31 cellular contexts compared by ENCODE assay signal in genomic region chr18:74760026-74760425, GRCh38.
"Had no signal": no experiment of that assay in that cellular context is flagged by ENCODE, and none has a peak within 500 bp of the region (broad histone marks: within the 10 kb centered on the region; RNA-seq: fewer than 3 reads in every experiment).

No MANE protein-coding gene starts in this region.

- H3K9ac ChIP-seq: parathyroid adenoma had no signal

- H3K27me3 Mint-ChIP-seq: naive B cell; naive thymus-derived CD8-positive, alpha-beta T cell; natural killer cell treated with Interleukin-12 subunit alpha and Interleukin-12 subunit beta and Interleukin-15 and Interleukin-18, amount 100 ng/mL, for 72 hours; progenitor cell of endocrine pancreas; stimulated activated memory B cell treated with anti-CD40 and anti-IgM and Interleukin-4, amounts not matched to agents 10 μg/mL and 1 μg/mL and 100 μg/mL, for 72 hours; stimulated activated naive CD8-positive, alpha-beta T cell treated with anti-CD3 and anti-CD28 coated beads, Interleukin-15, Interleukin-2, amounts not matched to agents 100 ng/mL and 50 ng/mL, for 24 hours; type B pancreatic cell had no signal

- FAIRE-seq: small intestine had no signal

- ATAC-seq: naive thymus-derived CD8-positive, alpha-beta T cell; natural killer cell treated with Interleukin-12 subunit alpha and Interleukin-12 subunit beta and Interleukin-15 and Interleukin-18, amount 100 ng/mL, for 72 hours; psoas muscle; right cardiac atrium; right lobe of liver; stimulated activated memory B cell treated with anti-CD40 and anti-IgM and Interleukin-4, amounts not matched to agents 10 μg/mL and 1 μg/mL and 100 μg/mL, for 72 hours; upper lobe of right lung had no signal

- H3K4me3 ChIP-seq: ovary, psoas muscle, right lobe of liver, sigmoid colon, spleen, stomach, thoracic aorta, thyroid gland, tibial nerve, upper lobe of right lung, vagina had no signal

- H3K27me3 ChIP-seq: ovary, right lobe of liver, sigmoid colon, spleen, stomach, thyroid gland, tibial nerve, upper lobe of right lung, vagina had no signal

- H3K4me1 Mint-ChIP-seq: nephron progenitor cell; neural crest cell; stimulated activated memory B cell treated with anti-CD40 and anti-IgM and Interleukin-4, amounts not matched to agents 10 μg/mL and 1 μg/mL and 100 μg/mL, for 72 hours had no signal

- H3K79me2 ChIP-seq: parathyroid adenoma had no signal

- H3K36me3 ChIP-seq: ovary, right lobe of liver, sigmoid colon, stomach, thoracic aorta, thyroid gland, upper lobe of right lung, vagina had no signal

- H3K9me3 ChIP-seq: ovary, psoas muscle, right lobe of liver, thoracic aorta, thyroid gland, upper lobe of right lung, vagina had no signal

- DNase-seq: naive B cell; naive thymus-derived CD8-positive, alpha-beta T cell; nephron progenitor cell; occipital lobe; ovary; posterior cingulate gyrus; psoas muscle; right cardiac atrium; right lobe of liver; sigmoid colon; small intestine; spleen; stimulated activated CD4-positive, alpha-beta T cell treated with anti-CD3 and anti-CD28 coated beads, Interleukin-12 subunit alpha, Interleukin-12 subunit beta, amount 100 ng/mL, for 4 hours; stimulated activated CD4-positive, alpha-beta T cell treated with anti-CD3 and anti-CD28 coated beads, Interleukin-1b, Interleukin-23, amount 100 ng/mL, for 48 hours; stimulated activated CD4-positive, alpha-beta T cell treated with anti-CD3 and anti-CD28 coated beads, Interleukin-4, amount 100 ng/mL, for 1 hour; stimulated activated CD4-positive, alpha-beta T cell treated with anti-CD3 and anti-CD28 coated beads, Interleukin-4, amount 100 ng/mL, for 4 hours; stimulated activated CD8-positive, alpha-beta memory T cell treated with anti-CD3 and anti-CD28 coated beads, Interleukin-4, amount 100 ng/mL, for 48 hours; stimulated activated naive CD4-positive, alpha-beta T cell treated with Interleukin-2 at 50 U/mL for 16 hours; stomach; thyroid gland; upper lobe of right lung had no signal

- H3K4me1 ChIP-seq: parathyroid adenoma, psoas muscle, right lobe of liver, sigmoid colon, spleen, stomach, thyroid gland, tibial nerve, upper lobe of right lung, vagina had no signal

- H3K27ac Mint-ChIP-seq: naive B cell; naive thymus-derived CD8-positive, alpha-beta T cell; natural killer cell treated with Interleukin-12 subunit alpha and Interleukin-12 subunit beta and Interleukin-15 and Interleukin-18, amount 100 ng/mL, for 72 hours; nephron progenitor cell; progenitor cell of endocrine pancreas; stimulated activated memory B cell treated with anti-CD40 and anti-IgM and Interleukin-4, amounts not matched to agents 10 μg/mL and 1 μg/mL and 100 μg/mL, for 72 hours had no signal

- H3K27ac ChIP-seq: ovary, parathyroid adenoma, psoas muscle, right lobe of liver, sigmoid colon, spleen, stomach, thoracic aorta, thyroid gland, tibial nerve, upper lobe of right lung, vagina had no signal

- H2AFZ ChIP-seq: parathyroid adenoma had no signal

- H3K4me3 Mint-ChIP-seq: naive B cell; naive thymus-derived CD8-positive, alpha-beta T cell; natural killer cell treated with Interleukin-12 subunit alpha and Interleukin-12 subunit beta and Interleukin-15 and Interleukin-18, amount 100 ng/mL, for 72 hours; nephron progenitor cell; neural crest cell; stimulated activated memory B cell treated with anti-CD40 and anti-IgM and Interleukin-4, amounts not matched to agents 10 μg/mL and 1 μg/mL and 100 μg/mL, for 72 hours; stimulated activated naive CD8-positive, alpha-beta T cell treated with anti-CD3 and anti-CD28 coated beads, Interleukin-15, Interleukin-2, amounts not matched to agents 100 ng/mL and 50 ng/mL, for 24 hours; type B pancreatic cell had no signal
